Comparison of ENCODE assay signal across 22 cellular contexts in genomic region chr2:120111193-120111592, GRCh38.
"Had no signal": no experiment of that assay in that cellular context is flagged by ENCODE, and none has a peak within 500 bp of the region (broad histone marks: within the 10 kb centered on the region; RNA-seq: fewer than 3 reads in every experiment).

No MANE protein-coding gene starts in this region.

- H3K27ac ChIP-seq: colonic mucosa, esophagus squamous epithelium, gastroesophageal sphincter, ovary, prostate gland, testis, vagina had no signal

- H3K9me3 ChIP-seq: colonic mucosa, esophagus squamous epithelium, gastroesophageal sphincter, ovary, prostate gland, spleen, testis, vagina had no signal

- H3K4me1 ChIP-seq: prostate gland, testis had no signal

- H3K4me3 Mint-ChIP-seq: activated CD4-positive, alpha-beta memory T cell treated with anti-CD3 and anti-CD28 coated beads for 36 hours; activated naive CD8-positive, alpha-beta T cell treated with anti-CD3 and anti-CD28 coated beads for 36 hours; endodermal cell; memory B cell; natural killer cell treated with Interleukin-12 subunit alpha and Interleukin-12 subunit beta and Interleukin-15 and Interleukin-18, amount 100 ng/mL, for 72 hours had no signal

- H3K36me3 Mint-ChIP-seq: activated CD4-positive, alpha-beta memory T cell treated with anti-CD3 and anti-CD28 coated beads for 36 hours had no signal

- H3K27me3 Mint-ChIP-seq: activated CD4-positive, alpha-beta memory T cell treated with anti-CD3 and anti-CD28 coated beads for 36 hours; activated naive CD8-positive, alpha-beta T cell treated with anti-CD3 and anti-CD28 coated beads for 36 hours; memory B cell had no signal

- H3K27me3 ChIP-seq: colonic mucosa, esophagus squamous epithelium, gastroesophageal sphincter, ovary, spleen, testis, vagina had no signal

- DNase-seq: activated CD4-positive, alpha-beta memory T cell treated with anti-CD3 and anti-CD28 coated beads for 36 hours; activated CD4-positive, alpha-beta T cell treated with anti-CD3 and anti-CD28 coated beads for 48 hours; activated CD4-positive, CD25-positive, alpha-beta regulatory T cell; activated naive CD4-positive, alpha-beta T cell treated with Interleukin-2 at 50 U/mL for 16 hours; activated naive CD8-positive, alpha-beta T cell treated with anti-CD3 and anti-CD28 coated beads for 36 hours; activated T-cell treated with anti-CD3 and anti-CD28 coated beads, Interleukin-2, amount 50 U/mL, for 48 hours; amygdala; colonic mucosa; endodermal cell; esophagus squamous epithelium; hypothalamus; left ventricle myocardium superior; ovary; spleen; stimulated activated CD4-positive, alpha-beta T cell treated with anti-CD3 and anti-CD28 coated beads, Interleukin-4, amount 100 ng/mL, for 1 hour; stimulated activated naive CD4-positive, alpha-beta T cell; testis had no signal

- H3K4me3 ChIP-seq: colonic mucosa, esophagus squamous epithelium, gastroesophageal sphincter, ovary, prostate gland, spleen, testis, vagina had no signal

- H3K9me3 Mint-ChIP-seq: activated CD4-positive, alpha-beta memory T cell treated with anti-CD3 and anti-CD28 coated beads for 36 hours; endodermal cell; memory B cell had no signal

- ATAC-seq: gastroesophageal sphincter; natural killer cell treated with Interleukin-12 subunit alpha and Interleukin-12 subunit beta and Interleukin-15 and Interleukin-18, amount 100 ng/mL, for 72 hours had no signal

- H3K27ac Mint-ChIP-seq: activated CD4-positive, alpha-beta memory T cell treated with anti-CD3 and anti-CD28 coated beads for 36 hours; activated naive CD8-positive, alpha-beta T cell treated with anti-CD3 and anti-CD28 coated beads for 36 hours; endodermal cell; memory B cell had no signal

- H3K36me3 ChIP-seq: colonic mucosa, esophagus squamous epithelium, gastroesophageal sphincter, ovary, prostate gland, spleen, vagina had no signal
